24 cellular contexts compared by ENCODE assay signal in the genomic region with DNA sequence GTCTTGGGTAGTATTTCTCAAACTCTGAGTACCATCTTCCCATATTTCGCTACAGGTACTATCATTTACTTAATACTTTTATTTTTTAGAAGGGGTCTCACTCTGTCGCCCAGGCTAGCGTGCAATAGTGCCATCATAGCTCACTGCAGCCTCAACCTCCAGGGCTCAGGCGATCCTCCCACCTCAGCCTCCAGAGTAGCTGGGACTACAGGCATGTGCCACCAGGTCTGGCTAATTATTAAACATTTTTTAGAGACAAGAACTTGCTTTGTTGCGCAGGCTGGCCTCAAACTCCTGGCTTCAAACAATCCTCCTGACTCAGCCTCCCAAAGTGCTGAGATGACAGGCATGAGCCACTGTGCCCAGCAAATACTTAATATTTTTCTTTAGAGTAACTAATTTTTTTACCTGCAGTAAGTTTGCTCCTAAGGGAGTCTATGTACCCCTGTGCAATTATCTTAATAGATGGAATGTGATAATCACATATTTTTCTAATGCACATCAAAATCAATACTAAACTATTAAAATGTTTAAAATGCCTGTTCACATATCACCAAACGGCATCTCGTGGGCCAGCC.
DNase-seq lines count a peak whose midpoint lies in the region; ATAC-seq and TF ChIP-seq lines count a peak whose summit lies in the region.
"Had no signal": no experiment of that assay in that cellular context is flagged by ENCODE, and none has a peak within 500 bp of the region (broad histone marks: within the 10 kb centered on the region; RNA-seq: fewer than 3 reads in every experiment).

No MANE protein-coding gene starts in this region.

- H3K9ac ChIP-seq in endodermal cell (ENCODE audit: extremely low read depth, low read length, poor library complexity, severe bottlenecking), result no peak overlapping the region
- H3K9ac ChIP-seq: BLaER1 treated with 17β-estradiol and CSF1 and Interleukin-3, amounts not matched to agents 10 nM and 100 nM had no signal

- H3K9me3 ChIP-seq in endodermal cell (ENCODE audit: control insufficient read depth, low read length) (no peaks in the 10 kb centered on the region), upper lobe of right lung (no peaks in the 10 kb centered on the region)
- H3K9me3 ChIP-seq: BLaER1 treated with 17β-estradiol and CSF1 and Interleukin-3, amounts not matched to agents 10 nM and 100 nM; HAP-1 had no signal

- POLR2A ChIA-PET in activated CD4-positive, alpha-beta T cell treated with anti-CD3 and anti-CD28 coated beads, Interleukin-2, amount 10 ng/mL, durations not matched to agents 7 days and 5 days (lab: Charles Lee), result interaction anchor here (0.8 kb wide), 1 partner anchor 27 kb away, joined by 3 read pairs; no protein-coding TSS in a partner anchor

- H3K27me3 Mint-ChIP-seq in activated CD4-positive, alpha-beta T cell treated with anti-CD3 and anti-CD28 coated beads, Interleukin-2, amount 10 ng/mL, durations not matched to agents 7 days and 5 days, result no peaks in the 10 kb centered on the region
- H3K27me3 Mint-ChIP-seq in endodermal cell (ENCODE audit: insufficient read depth) (no peaks in the 10 kb centered on the region), osteocyte (ENCODE audit: unreplicated experiment) (no peaks in the 10 kb centered on the region)
- H3K27me3 Mint-ChIP-seq in activated naive CD4-positive, alpha-beta T cell treated with anti-CD3 and anti-CD28 coated beads for 36 hours (ENCODE audit: low read depth), result no peaks in the 10 kb centered on the region
- H3K27me3 Mint-ChIP-seq: IgD-negative memory B cell had no signal

- peaks cover 26% of the 10 kb centered on the region for H3K4me1 Mint-ChIP-seq in activated CD4-positive, alpha-beta T cell treated with anti-CD3 and anti-CD28 coated beads, Interleukin-2, amount 10 ng/mL, durations not matched to agents 7 days and 5 days
- H3K4me1 Mint-ChIP-seq in endodermal cell, result peaks cover 12% of the 10 kb centered on the region
- H3K4me1 Mint-ChIP-seq in osteocyte (ENCODE audit: unreplicated experiment), result peaks cover 8% of the 10 kb centered on the region
- H3K4me1 Mint-ChIP-seq in activated naive CD4-positive, alpha-beta T cell treated with anti-CD3 and anti-CD28 coated beads for 36 hours (ENCODE audit: low read depth), result peaks cover 8% of the 10 kb centered on the region

- no peak for ATAC-seq in upper lobe of right lung
- no peak for ATAC-seq in HG02852 (IDR thresholded peaks at IDR 0.05; ENCODE audit: unreplicated experiment)
- ATAC-seq in GM21737 (IDR thresholded peaks at IDR 0.05; ENCODE audit: unreplicated experiment), result no peak
- ATAC-seq: CD8-positive, alpha-beta T cell; GM12878; Panc1 had no signal

- H3K4me1 ChIP-seq in endodermal cell (ENCODE audit: control insufficient read depth, insufficient read depth, low read length), result peaks cover 3% of the 10 kb centered on the region
- H3K4me1 ChIP-seq in upper lobe of right lung, result peaks cover 6% of the 10 kb centered on the region
- H3K4me1 ChIP-seq: HAP-1 had no signal

- H3K4me3 Mint-ChIP-seq in activated CD4-positive, alpha-beta T cell treated with anti-CD3 and anti-CD28 coated beads, Interleukin-2, amount 10 ng/mL, durations not matched to agents 7 days and 5 days, result no peak overlapping the region
- no peak overlapping the region for H3K4me3 Mint-ChIP-seq in endodermal cell
- no peak overlapping the region for H3K4me3 Mint-ChIP-seq in osteocyte (ENCODE audit: unreplicated experiment)
- H3K4me3 Mint-ChIP-seq in activated naive CD4-positive, alpha-beta T cell treated with anti-CD3 and anti-CD28 coated beads for 36 hours, result no peak overlapping the region
- H3K4me3 Mint-ChIP-seq: CD8-positive, alpha-beta T cell; IgD-negative memory B cell had no signal

- WGBS in endodermal cell (ENCODE audit: insufficient coverage in 1 of 2, insufficient read length in 1 of 2), 2 experiments, result 92 to 97% methylated on average over 6 to 7 of the region's 7 CpGs

- intact Hi-C loops in upper lobe of right lung (cut with DNase I), result no loop called here
- intact Hi-C loops in activated naive CD4-positive, alpha-beta T cell treated with anti-CD3 and anti-CD28 coated beads for 36 hours (cut with micrococcal nuclease), result no loop called here

- peaks cover 1% of the 10 kb centered on the region for H3K36me3 Mint-ChIP-seq in activated CD4-positive, alpha-beta T cell treated with anti-CD3 and anti-CD28 coated beads, Interleukin-2, amount 10 ng/mL, durations not matched to agents 7 days and 5 days (ENCODE audit: low read depth)
- H3K36me3 Mint-ChIP-seq in endodermal cell (ENCODE audit: low read depth) (no peaks in the 10 kb centered on the region), osteocyte (ENCODE audit: unreplicated experiment) (no peaks in the 10 kb centered on the region)
- H3K36me3 Mint-ChIP-seq in activated naive CD4-positive, alpha-beta T cell treated with anti-CD3 and anti-CD28 coated beads for 36 hours (ENCODE audit: low read depth), result no peaks in the 10 kb centered on the region
- H3K36me3 Mint-ChIP-seq: CD8-positive, alpha-beta T cell had no signal

- CTCF ChIA-PET in activated CD4-positive, alpha-beta T cell treated with anti-CD3 and anti-CD28 coated beads, Interleukin-2, amount 10 ng/mL, durations not matched to agents 7 days and 5 days (lab: Charles Lee), result interaction anchor here (0.7 to 1.8 kb wide), 5 partner anchors 11 to 162 kb away, joined by 3 to 4 read pairs (median 3); no protein-coding TSS in a partner anchor
- CTCF ChIA-PET in activated naive CD4-positive, alpha-beta T cell treated with anti-CD3 and anti-CD28 coated beads for 36 hours (lab: Charles Lee), result interaction anchor here (1.2 kb wide), 1 partner anchor 162 kb away, joined by 3 read pairs; no protein-coding TSS in a partner anchor

- peak; percentile 2 for DNase-seq in activated CD4-positive, alpha-beta T cell treated with anti-CD3 and anti-CD28 coated beads, Interleukin-2, amount 10 ng/mL, durations not matched to agents 7 days and 5 days
- DNase-seq in activated CD4-positive, alpha-beta T cell treated with anti-CD3 and anti-CD28 coated beads for 1 hour, result no peak
- DNase-seq in endodermal cell (no peak), osteocyte (ENCODE audit: extremely low spot score, unreplicated experiment) (peak; percentile 19), upper lobe of right lung (no peak)
- no peak for DNase-seq in activated naive CD4-positive, alpha-beta T cell treated with anti-CD3 and anti-CD28 coated beads for 36 hours
- DNase-seq: 8988T, DND-41, Karpas-422, MV-4-11, NCI-H1694, NCI-H2081, NCI-H2171, NCI-H345, NCI-H524 treated with DMSO at 0.1 percent for 48 hours, NCI-H82 had no signal

- H3K27me3 ChIP-seq in endodermal cell (ENCODE audit: control insufficient read depth, insufficient read depth, low read length, poor library complexity, severe bottlenecking), result no peaks in the 10 kb centered on the region
- no peaks in the 10 kb centered on the region for H3K27me3 ChIP-seq in upper lobe of right lung
- H3K27me3 ChIP-seq: BLaER1 treated with 17β-estradiol and CSF1 and Interleukin-3, amounts not matched to agents 10 nM and 100 nM had no signal

- no peak for TF ChIP-seq CTCF in endodermal cell (conservative IDR thresholded peaks at IDR 0.05)
- TF ChIP-seq CTCF in osteocyte (IDR thresholded peaks at IDR 0.05), result no peak
- TF ChIP-seq CTCF in upper lobe of right lung (IDR thresholded peaks at IDR 0.05), result no peak

- H3K27ac Mint-ChIP-seq in activated CD4-positive, alpha-beta T cell treated with anti-CD3 and anti-CD28 coated beads, Interleukin-2, amount 10 ng/mL, durations not matched to agents 7 days and 5 days, result no peak overlapping the region
- peak overlapping the region; percentile 67 for H3K27ac Mint-ChIP-seq in endodermal cell
- H3K27ac Mint-ChIP-seq in osteocyte (ENCODE audit: unreplicated experiment), result no peak overlapping the region
- H3K27ac Mint-ChIP-seq in activated naive CD4-positive, alpha-beta T cell treated with anti-CD3 and anti-CD28 coated beads for 36 hours, result no peak overlapping the region
- H3K27ac Mint-ChIP-seq: CD8-positive, alpha-beta T cell; IgD-negative memory B cell had no signal

- no peaks in the 10 kb centered on the region for H3K36me3 ChIP-seq in endodermal cell (ENCODE audit: control insufficient read depth, insufficient read depth, low read length)
- no peaks in the 10 kb centered on the region for H3K36me3 ChIP-seq in upper lobe of right lung
- H3K36me3 ChIP-seq: BLaER1 treated with 17β-estradiol and CSF1 and Interleukin-3, amounts not matched to agents 10 nM and 100 nM; HAP-1 had no signal

- peaks cover 1% of the 10 kb centered on the region for H3K9me3 Mint-ChIP-seq in activated CD4-positive, alpha-beta T cell treated with anti-CD3 and anti-CD28 coated beads, Interleukin-2, amount 10 ng/mL, durations not matched to agents 7 days and 5 days
- peaks cover 2% of the 10 kb centered on the region for H3K9me3 Mint-ChIP-seq in endodermal cell
- no peaks in the 10 kb centered on the region for H3K9me3 Mint-ChIP-seq in osteocyte (ENCODE audit: unreplicated experiment)
- H3K9me3 Mint-ChIP-seq in activated naive CD4-positive, alpha-beta T cell treated with anti-CD3 and anti-CD28 coated beads for 36 hours, result peaks cover 1% of the 10 kb centered on the region
- H3K9me3 Mint-ChIP-seq: CD8-positive, alpha-beta T cell; IgD-negative memory B cell had no signal

- H3K27ac ChIP-seq in endodermal cell (ENCODE audit: low read depth, low read length) (no peak overlapping the region), upper lobe of right lung (peak overlapping the region; percentile 63)
- H3K27ac ChIP-seq: BLaER1 treated with 17β-estradiol and CSF1 and Interleukin-3, amounts not matched to agents 10 nM and 100 nM had no signal

- H3K4me3 ChIP-seq in endodermal cell (ENCODE audit: low read length) (no peak overlapping the region), upper lobe of right lung (no peak overlapping the region)
- H3K4me3 ChIP-seq: BLaER1 treated with 17β-estradiol and CSF1 and Interleukin-3, amounts not matched to agents 10 nM and 100 nM; GM12878; HAP-1 had no signal

Comparison
In these comparisons a context has a peak if more than half of its experiments do, and no peak if none do; other contexts are left out.
1. DNase-seq: peak in activated CD4-positive, alpha-beta T cell treated with anti-CD3 and anti-CD28 coated beads, Interleukin-2, amount 10 ng/mL, durations not matched to agents 7 days and 5 days (single experiment) and osteocyte (single experiment); none in activated CD4-positive, alpha-beta T cell treated with anti-CD3 and anti-CD28 coated beads for 1 hour (single experiment), endodermal cell (single experiment), upper lobe of right lung (single experiment) and activated naive CD4-positive, alpha-beta T cell treated with anti-CD3 and anti-CD28 coated beads for 36 hours (single experiment).